ENCODE assay signal across 16 cellular contexts in genomic region chr12:39402922-39403321, GRCh38. TPM values are rescaled to one million over a fixed set of nuclear protein-coding genes. Genes with fewer than 3 reads are reported as not detected.
DNase-seq lines count a peak whose midpoint lies in the region; ATAC-seq and TF ChIP-seq lines count a peak whose summit lies in the region.
"Had no signal": no experiment of that assay in that cellular context is flagged by ENCODE, and none has a peak within 500 bp of the region (broad histone marks: within the 10 kb centered on the region; RNA-seq: fewer than 3 reads in every experiment).

No MANE protein-coding gene starts in this region.

- no peaks in the 10 kb centered on the region for H3K9me3 Mint-ChIP-seq in activated naive CD4-positive, alpha-beta T cell treated with anti-CD3 and anti-CD28 coated beads for 36 hours
- H3K9me3 Mint-ChIP-seq: activated T-helper 1 cell treated with anti-CD3 and anti-CD28 coated beads, Interleukin-12 subunit alpha, Interleukin-12 subunit beta, Interleukin-2, Interleukin-4 antibody, amounts not matched to agents 30 ng/mL and 10 ng/mL and 1 ng/mL, durations not matched to agents 14 hours and 24 hours and 36 hours; effector memory CD8-positive, alpha-beta T cell had no signal

- H3K79me2 ChIP-seq in OCI-LY3 (ENCODE audit: low read length), result peaks cover 3% of the 10 kb centered on the region; the same call in 1 of the 2 replicates

- H3K4me1 ChIP-seq in OCI-LY3 (ENCODE audit: low read length) (peaks cover 51% of the 10 kb centered on the region), left lung (no peaks in the 10 kb centered on the region)

- no peak overlapping the region for H3K9ac ChIP-seq in OCI-LY3 (ENCODE audit: low read length)

- H3K4me3 ChIP-seq in OCI-LY3 (ENCODE audit: low read length) (no peak overlapping the region), left lung (no peak overlapping the region)

- CTCF ChIA-PET in activated naive CD4-positive, alpha-beta T cell treated with anti-CD3 and anti-CD28 coated beads for 36 hours (lab: Charles Lee), result no interaction called here

- H3K36me3 ChIP-seq in OCI-LY3 (replicated peaks; ENCODE audit: low read depth, low read length) (no peaks in the 10 kb centered on the region), left lung (no peaks in the 10 kb centered on the region)

- no peak overlapping the region for H3K27ac ChIP-seq in OCI-LY3 (ENCODE audit: low read length)
- H3K27ac ChIP-seq in left lung, result no peak overlapping the region

- peak overlapping the region; percentile 11; the same call in 1 of the 2 replicates for H3K4me2 ChIP-seq in OCI-LY3 (ENCODE audit: low read length)

- intact Hi-C loops in activated naive CD4-positive, alpha-beta T cell treated with anti-CD3 and anti-CD28 coated beads for 36 hours (cut with micrococcal nuclease), result loop anchor here (1.0 to 5.0 kb wide), 5 partner anchors 40 to 704 kb away; partner anchors contain the start of genes KIF21A and SLC2A13
- intact Hi-C loops in left lung (cut with DNase I), result no loop called here

- H2AFZ ChIP-seq in OCI-LY3 (ENCODE audit: low read depth, low read length), result no peak overlapping the region

- peaks cover 15% of the 10 kb centered on the region for H3K4me1 Mint-ChIP-seq in activated naive CD4-positive, alpha-beta T cell treated with anti-CD3 and anti-CD28 coated beads for 36 hours (ENCODE audit: low read depth)

- no peaks in the 10 kb centered on the region for H3K9me3 ChIP-seq in OCI-LY3 (ENCODE audit: insufficient read depth, low read length)
- no peaks in the 10 kb centered on the region for H3K9me3 ChIP-seq in left lung

- H3K27ac Mint-ChIP-seq in activated naive CD4-positive, alpha-beta T cell treated with anti-CD3 and anti-CD28 coated beads for 36 hours, result no peak overlapping the region
- H3K27ac Mint-ChIP-seq: activated T-helper 1 cell treated with anti-CD3 and anti-CD28 coated beads, Interleukin-12 subunit alpha, Interleukin-12 subunit beta, Interleukin-2, Interleukin-4 antibody, amounts not matched to agents 30 ng/mL and 10 ng/mL and 1 ng/mL, durations not matched to agents 14 hours and 24 hours and 36 hours; effector memory CD8-positive, alpha-beta T cell had no signal

- ATAC-seq in GM21529 (IDR thresholded peaks at IDR 0.05; ENCODE audit: unreplicated experiment), result peak; percentile 50
- ATAC-seq in left lung, result peak; percentile 50
- ATAC-seq: effector memory CD8-positive, alpha-beta T cell had no signal

- H3K27me3 ChIP-seq in OCI-LY3 (ENCODE audit: low read depth, low read length), result no peaks in the 10 kb centered on the region
- no peaks in the 10 kb centered on the region for H3K27me3 ChIP-seq in left lung

- TF ChIP-seq CTCF in OCI-LY3 (IDR thresholded peaks at IDR 0.05; ENCODE audit: low read depth, low read length), result no peak
- no peak for TF ChIP-seq CTCF in left lung (IDR thresholded peaks at IDR 0.05)

- H3K27me3 Mint-ChIP-seq in activated naive CD4-positive, alpha-beta T cell treated with anti-CD3 and anti-CD28 coated beads for 36 hours (ENCODE audit: low read depth), result no peaks in the 10 kb centered on the region
- H3K27me3 Mint-ChIP-seq: effector memory CD8-positive, alpha-beta T cell had no signal

- H4K20me1 ChIP-seq in OCI-LY3 (ENCODE audit: insufficient read depth, low read length), result peaks cover 12% of the 10 kb centered on the region

- peaks cover 2% of the 10 kb centered on the region for H3K36me3 Mint-ChIP-seq in activated naive CD4-positive, alpha-beta T cell treated with anti-CD3 and anti-CD28 coated beads for 36 hours (ENCODE audit: low read depth)

- H3K4me3 Mint-ChIP-seq in activated naive CD4-positive, alpha-beta T cell treated with anti-CD3 and anti-CD28 coated beads for 36 hours, result no peak overlapping the region
- H3K4me3 Mint-ChIP-seq: activated T-helper 1 cell treated with anti-CD3 and anti-CD28 coated beads, Interleukin-12 subunit alpha, Interleukin-12 subunit beta, Interleukin-2, Interleukin-4 antibody, amounts not matched to agents 30 ng/mL and 10 ng/mL and 1 ng/mL, durations not matched to agents 14 hours and 24 hours and 36 hours; effector memory CD8-positive, alpha-beta T cell had no signal

- DNase-seq in activated naive CD4-positive, alpha-beta T cell treated with anti-CD3 and anti-CD28 coated beads for 36 hours, result peak; percentile 18
- DNase-seq in activated naive CD4-positive, alpha-beta T cell treated with Interleukin-2 at 50 U/mL for 16 hours, result no peak
- DNase-seq in left lung (no peak), RKO (ENCODE audit: low spot score) (no peak), SW 1271 (lab: John Stamatoyannopoulos, UW) (no peak), mesenteric fat pad (ENCODE audit: low spot score) (no peak)
- DNase-seq: activated CD4-positive, alpha-beta T cell treated with anti-CD3 and anti-CD28 coated beads for 4 hours; DMS79 treated with DMSO at 0.1 percent for 48 hours; effector memory CD8-positive, alpha-beta T cell; Karpas-422; kidney glomerular epithelial cell; NCI-H187 treated with DMSO at 0.1 percent for 48 hours; stimulated activated CD4-positive, alpha-beta T cell treated with anti-CD3 and anti-CD28 coated beads, Interleukin-1b, Interleukin-23, amount 100 ng/mL, for 48 hours had no signal

RNA-seq across cellular contexts. Expression of gene KIF21A, which starts 40.0 kb away (rescaled TPM):
- 10 to 100 TPM; 21.4 to 22.0 TPM for total RNA-seq in activated naive CD4-positive, alpha-beta T cell treated with anti-CD3 and anti-CD28 coated beads for 36 hours
- total RNA-seq in left lung (10 to 100 TPM; 16.1 to 16.9 TPM), mesenteric fat pad (19.3 TPM)
